Comparison of ENCODE assay signal across 27 cellular contexts in the genomic region with DNA sequence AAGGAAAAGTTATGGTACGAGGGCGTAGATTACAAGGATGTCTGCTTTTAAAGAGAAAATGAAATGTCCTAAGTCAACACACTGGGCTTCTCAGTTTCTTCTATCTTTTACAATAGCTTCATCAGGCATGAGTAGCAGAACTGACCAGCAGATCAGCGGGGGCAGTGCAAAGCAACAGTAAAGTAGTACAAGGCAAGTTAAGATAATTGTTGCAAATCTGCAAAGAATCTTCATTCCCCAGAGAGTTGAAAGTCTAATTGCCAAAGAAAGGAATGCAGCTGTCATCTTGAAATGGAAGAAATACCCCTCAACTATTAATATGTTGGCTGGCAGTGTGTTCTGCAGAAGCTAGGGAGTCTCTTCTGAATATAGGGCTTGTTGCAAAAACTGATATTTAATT.
"Had no signal": no experiment of that assay in that cellular context is flagged by ENCODE, and none has a peak within 500 bp of the region (broad histone marks: within the 10 kb centered on the region; RNA-seq: fewer than 3 reads in every experiment).

No MANE protein-coding gene starts in this region.

- H3K27ac Mint-ChIP-seq: activated CD8-positive, alpha-beta T cell treated with anti-CD3 and anti-CD28 coated beads, Interleukin-2, amount 10 ng/mL, durations not matched to agents 7 days and 5 days; activated naive CD4-positive, alpha-beta T cell treated with anti-CD3 and anti-CD28 coated beads, Interleukin-2, amount 50 U/mL, for 72 hours; activated T-cell treated with anti-CD3 and anti-CD28 coated beads, Interleukin-2, amount 50 U/mL, for 24 hours; activated T-helper 17 cell treated with anti-CD3 and anti-CD28 coated beads, Interleukin-2, amount 50 U/mL, for 72 hours; effector memory CD8-positive, alpha-beta T cell; T-helper 17 cell had no signal

- ATAC-seq: activated CD8-positive, alpha-beta T cell treated with anti-CD3 and anti-CD28 coated beads, Interleukin-2, amount 10 ng/mL, durations not matched to agents 7 days and 5 days; activated naive CD4-positive, alpha-beta T cell treated with anti-CD3 and anti-CD28 coated beads, Interleukin-2, amount 50 U/mL, for 72 hours; activated T-helper 17 cell treated with anti-CD3 and anti-CD28 coated beads, Interleukin-2, amount 50 U/mL, for 72 hours; effector memory CD8-positive, alpha-beta T cell; esophagus mucosa; gastrocnemius medialis; left ventricle myocardium superior; natural killer cell treated with Interleukin-12 subunit alpha and Interleukin-12 subunit beta and Interleukin-15 and Interleukin-18, amount 100 ng/mL, for 72 hours; psoas muscle; stimulated activated naive CD8-positive, alpha-beta T cell treated with anti-CD3 and anti-CD28 coated beads, Interleukin-15, Interleukin-2, amounts not matched to agents 100 U/mL and 50 U/mL, for 24 hours; T-helper 17 cell had no signal

- H3K4me3 Mint-ChIP-seq: activated CD8-positive, alpha-beta T cell treated with anti-CD3 and anti-CD28 coated beads, Interleukin-2, amount 10 ng/mL, durations not matched to agents 7 days and 5 days; activated T-cell treated with anti-CD3 and anti-CD28 coated beads, Interleukin-2, amount 50 U/mL, for 24 hours; activated T-helper 17 cell treated with anti-CD3 and anti-CD28 coated beads, Interleukin-2, amount 50 U/mL, for 72 hours; effector memory CD8-positive, alpha-beta T cell; natural killer cell treated with Interleukin-12 subunit alpha and Interleukin-12 subunit beta and Interleukin-15 and Interleukin-18, amount 100 ng/mL, for 72 hours; T-helper 17 cell had no signal

- H3K9me3 Mint-ChIP-seq: activated T-cell treated with anti-CD3 and anti-CD28 coated beads, Interleukin-2, amount 50 U/mL, for 24 hours; natural killer cell treated with Interleukin-12 subunit alpha and Interleukin-12 subunit beta and Interleukin-15 and Interleukin-18, amount 100 ng/mL, for 72 hours had no signal

- H3K36me3 Mint-ChIP-seq: natural killer cell treated with Interleukin-12 subunit alpha and Interleukin-12 subunit beta and Interleukin-15 and Interleukin-18, amount 100 ng/mL, for 72 hours had no signal

- H3K27me3 Mint-ChIP-seq: activated T-cell treated with anti-CD3 and anti-CD28 coated beads, Interleukin-2, amount 50 U/mL, for 24 hours; activated T-helper 17 cell treated with anti-CD3 and anti-CD28 coated beads, Interleukin-2, amount 50 U/mL, for 72 hours; effector memory CD8-positive, alpha-beta T cell; natural killer cell treated with Interleukin-12 subunit alpha and Interleukin-12 subunit beta and Interleukin-15 and Interleukin-18, amount 100 ng/mL, for 72 hours; T-helper 17 cell had no signal

- DNase-seq: activated CD4-positive, alpha-beta T cell treated with anti-CD3 and anti-CD28 coated beads for 1 hour; activated CD4-positive, alpha-beta T cell treated with anti-CD3 and anti-CD28 coated beads, Interleukin-2, amount 50 U/mL, for 1 hour; activated CD8-positive, alpha-beta T cell treated with anti-CD3 and anti-CD28 coated beads, Interleukin-2, amount 10 ng/mL, durations not matched to agents 7 days and 5 days; activated T-cell treated with anti-CD3 and anti-CD28 coated beads, Interleukin-2, amount 50 U/mL, for 24 hours; adrenal gland; brain microvascular endothelial cell; caudate nucleus; effector memory CD8-positive, alpha-beta T cell; gastrocnemius medialis; head of caudate nucleus; left ventricle myocardium superior; mammary epithelial cell; midbrain; ovary; psoas muscle; stimulated activated CD4-positive, alpha-beta T cell treated with anti-CD3 and anti-CD28 coated beads, Interleukin-4, amount 100 ng/mL, for 4 hours; stimulated activated naive CD8-positive, alpha-beta T cell treated with anti-CD3 and anti-CD28 coated beads, Interleukin-15, Interleukin-2, amounts not matched to agents 100 U/mL and 50 U/mL, for 24 hours; substantia nigra; T-helper 17 cell; WERI-Rb-1 had no signal

- H3K4me3 ChIP-seq: adrenal gland, ascending aorta, gastrocnemius medialis, ovary, psoas muscle, right atrium auricular region, tibial nerve had no signal
